Comparison of ENCODE assay signal across 9 cellular contexts in genomic region chr11:11993814-11994213, GRCh38. TPM values are rescaled to one million over a fixed set of nuclear protein-coding genes. Genes with fewer than 3 reads are reported as not detected.
DNase-seq lines count a peak whose midpoint lies in the region; ATAC-seq, FAIRE-seq and TF ChIP-seq lines count a peak whose summit lies in the region.
"Had no signal": no experiment of that assay in that cellular context is flagged by ENCODE, and none has a peak within 500 bp of the region (broad histone marks: within the 10 kb centered on the region; RNA-seq: fewer than 3 reads in every experiment).

No MANE protein-coding gene starts in this region.

- peak; percentile 88 for DNase-seq in MG63
- peak in 40 of 61 donors; percentile 10 to 86 (median 49) for DNase-seq in caudate nucleus (lab: John Stamatoyannopoulos, UW)
- peak; percentile 61 for DNase-seq in kidney epithelial cell (ENCODE audit: low read depth)
- peak; percentile 86 for DNase-seq in urothelium cell line (ENCODE audit: low spot score)
- DNase-seq in NK-92 (lab: John Stamatoyannopoulos, UW; ENCODE audit: unreplicated experiment) = no peak
- no peak for DNase-seq in UCSD-AML1 (lab: John Stamatoyannopoulos, UW; ENCODE audit: unreplicated experiment)
- DNase-seq: pancreas, upper lobe of left lung had no signal

- no peak for FAIRE-seq in urothelium cell line (lab: Jason Lieb, UNC)
- FAIRE-seq: pancreas had no signal

- H3K36me3 ChIP-seq in MG63 (peaks cover 77% of the 10 kb centered on the region), kidney epithelial cell (ENCODE audit: control insufficient read depth, insufficient read depth, low read length) (peaks cover 2% of the 10 kb centered on the region)
- H3K36me3 ChIP-seq: pancreas had no signal

- no peaks in the 10 kb centered on the region for H3K9me3 ChIP-seq in MG63
- H3K9me3 ChIP-seq: pancreas, upper lobe of left lung had no signal

- ATAC-seq in HG02981 (IDR thresholded peaks at IDR 0.05; ENCODE audit: unreplicated experiment) = no peak
- ATAC-seq: pancreas had no signal

- H3K4me3 ChIP-seq in MG63 (no peak overlapping the region), kidney epithelial cell (ENCODE audit: low read depth, low read length) (no peak overlapping the region)
- H3K4me3 ChIP-seq: pancreas, upper lobe of left lung had no signal

- TF ChIP-seq CTCF in kidney epithelial cell (IDR thresholded peaks at IDR 0.05; ENCODE audit: insufficient read depth, low read length, poor library complexity, severe bottlenecking) = no peak

- H3K27me3 ChIP-seq in MG63 (no peaks in the 10 kb centered on the region), kidney epithelial cell (ENCODE audit: control insufficient read depth, insufficient read depth, low read length) (no peaks in the 10 kb centered on the region)
- H3K27me3 ChIP-seq: pancreas, upper lobe of left lung had no signal

- H3K27ac ChIP-seq in caudate nucleus (ENCODE audit: low read depth, low read length) = peak overlapping the region; percentile 72
- H3K27ac ChIP-seq: pancreas, upper lobe of left lung had no signal

RNA-seq across cellular contexts. Expression of gene DKK3, which starts 14.6 kb away (rescaled TPM):
- total RNA-seq in MG63 (2014; rRNA removed; shearing (Covaris generic); ENCODE audit: low replicate concordance) = 228 and 269 TPM in 2 replicates
- 164 and 204 TPM in 2 replicates for total RNA-seq in kidney epithelial cell

Comparison
In these comparisons a context has a peak if more than half of its experiments do, and no peak if none do; other contexts are left out.
1. DNase-seq: peak in MG63 (single experiment), caudate nucleus (40 of 61), kidney epithelial cell (single experiment) and urothelium cell line (single experiment); none in NK-92 (single experiment) and UCSD-AML1 (single experiment).